11 cellular contexts compared by ENCODE assay signal in genomic region chr14:35851823-35852222, GRCh38.
"Had no signal": no experiment of that assay in that cellular context is flagged by ENCODE, and none has a peak within 500 bp of the region (broad histone marks: within the 10 kb centered on the region; RNA-seq: fewer than 3 reads in every experiment).

No MANE protein-coding gene starts in this region.

- FAIRE-seq: H1, H54 had no signal

- H3K4me1 Mint-ChIP-seq: GM23338, H9 had no signal

- DNase-seq: H9, HCEC 1CT, HFFc6, IMR-90, Karpas-422, KBM-7 had no signal

- ATAC-seq: GM23338 had no signal

- H2AFZ ChIP-seq: GM23338 had no signal

- H3K4me3 Mint-ChIP-seq: GM23338, H9, HFFc6 had no signal

- H3K27ac ChIP-seq: HL-60, KMS-11 had no signal

- H3K27ac Mint-ChIP-seq: GM23338, H9, HFFc6 had no signal

- H3K9ac ChIP-seq: KMS-11 had no signal

- H3K4me2 ChIP-seq: GM23338, KMS-11 had no signal

- H3K4me3 ChIP-seq: GM23338 had no signal
